10 cellular contexts compared by ENCODE assay signal in the genomic region with DNA sequence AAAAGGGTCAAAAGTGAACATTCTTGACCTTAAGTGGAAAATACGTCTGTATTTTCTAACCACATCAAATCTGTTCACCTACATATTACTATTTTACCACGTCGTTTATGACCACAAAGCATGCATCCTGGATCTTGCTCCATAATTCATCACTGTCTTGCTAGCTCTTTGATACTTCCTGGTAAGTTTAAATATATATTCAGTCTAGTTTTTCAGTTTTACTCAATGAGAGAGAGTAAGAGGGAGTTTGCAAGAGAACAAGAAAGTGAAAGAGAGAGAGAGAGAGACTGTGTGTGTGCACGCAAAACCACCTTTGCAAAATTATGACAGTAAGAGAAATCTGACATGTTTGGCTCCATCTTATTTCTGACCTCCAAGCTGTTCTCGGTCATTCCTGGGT.
DNase-seq lines count a peak whose midpoint lies in the region; ATAC-seq and TF ChIP-seq lines count a peak whose summit lies in the region.
"Had no signal": no experiment of that assay in that cellular context is flagged by ENCODE, and none has a peak within 500 bp of the region (broad histone marks: within the 10 kb centered on the region; RNA-seq: fewer than 3 reads in every experiment).

No MANE protein-coding gene starts in this region.

- ATAC-seq in GM19035 (IDR thresholded peaks at IDR 0.05; ENCODE audit: unreplicated experiment) (peak; percentile 90), GM23338 (no peak), HG03442 (IDR thresholded peaks at IDR 0.05; ENCODE audit: unreplicated experiment) (peak; percentile 91)
- peak; percentile 31 for ATAC-seq in stimulated activated effector memory CD8-positive, alpha-beta T cell treated with anti-CD3 and anti-CD28 coated beads, Interleukin-12 subunit alpha, Interleukin-12 subunit beta, amount 100 ng/mL, for 72 hours
- ATAC-seq: left lung had no signal

- no peak overlapping the region for H3K4me3 ChIP-seq in GM23338
- H3K4me3 ChIP-seq: left lung had no signal

- H2AFZ ChIP-seq in GM23338 = 0 out of 2 replicates have a peak overlapping the region, but pooled peaks have one; percentile 30

- H4K20me1 ChIP-seq in GM23338 (replicated peaks; ENCODE audit: insufficient read depth) = no peaks in the 10 kb centered on the region

- H3K4me1 Mint-ChIP-seq in GM23338 = no peaks in the 10 kb centered on the region
- no peaks in the 10 kb centered on the region for H3K4me1 Mint-ChIP-seq in stimulated activated effector memory CD8-positive, alpha-beta T cell treated with anti-CD3 and anti-CD28 coated beads, Interleukin-12 subunit alpha, Interleukin-12 subunit beta, amount 100 ng/mL, for 72 hours
- no peaks in the 10 kb centered on the region for H3K4me1 Mint-ChIP-seq in glutamatergic neuron (ENCODE audit: low read depth, unreplicated experiment)

- H3K27me3 ChIP-seq in GM23338 (ENCODE audit: insufficient read depth) = no peaks in the 10 kb centered on the region
- H3K27me3 ChIP-seq: left lung had no signal

- H3K36me3 Mint-ChIP-seq in GM23338 (ENCODE audit: low read depth) = no peaks in the 10 kb centered on the region
- no peaks in the 10 kb centered on the region for H3K36me3 Mint-ChIP-seq in stimulated activated effector memory CD8-positive, alpha-beta T cell treated with anti-CD3 and anti-CD28 coated beads, Interleukin-12 subunit alpha, Interleukin-12 subunit beta, amount 100 ng/mL, for 72 hours
- H3K36me3 Mint-ChIP-seq in glutamatergic neuron (ENCODE audit: unreplicated experiment) = no peaks in the 10 kb centered on the region

- H3K36me3 ChIP-seq in GM23338 (ENCODE audit: insufficient read depth) = no peaks in the 10 kb centered on the region
- H3K36me3 ChIP-seq: left lung had no signal

- H3K9me2 ChIP-seq in GM23338 (ENCODE audit: insufficient read depth) = no peaks in the 10 kb centered on the region

- no peaks in the 10 kb centered on the region for H3K79me2 ChIP-seq in GM23338 (replicated peaks; ENCODE audit: insufficient read depth)

- no peak overlapping the region for H3K27ac ChIP-seq in GM23338 (ENCODE audit: low read depth)
- H3K27ac ChIP-seq: left lung had no signal

- H3F3A ChIP-seq in GM23338 (replicated peaks; ENCODE audit: low read depth) = no peaks in the 10 kb centered on the region

- H3K27ac Mint-ChIP-seq in GM23338 (no peak overlapping the region), glutamatergic neuron (ENCODE audit: unreplicated experiment) (no peak overlapping the region)
- H3K27ac Mint-ChIP-seq in stimulated activated effector memory CD8-positive, alpha-beta T cell treated with anti-CD3 and anti-CD28 coated beads, Interleukin-12 subunit alpha, Interleukin-12 subunit beta, amount 100 ng/mL, for 72 hours = no peak overlapping the region

- H3K4me1 ChIP-seq in GM23338 (ENCODE audit: insufficient read depth) = no peaks in the 10 kb centered on the region
- H3K4me1 ChIP-seq: left lung had no signal

- H3K4me2 ChIP-seq in GM23338 = no peak overlapping the region

- DNase-seq in GM23338 (ENCODE audit: low spot score) (no peak), NCI-H2227 (lab: John Stamatoyannopoulos, UW; ENCODE audit: unreplicated experiment) (no peak), glutamatergic neuron (no peak), HT-29 (ENCODE audit: low spot score) (no peak), DMS53 treated with DMSO at 0.1 percent for 48 hours (lab: John Stamatoyannopoulos, UW; ENCODE audit: unreplicated experiment) (no peak)
- no peak for DNase-seq in stimulated activated effector memory CD8-positive, alpha-beta T cell treated with anti-CD3 and anti-CD28 coated beads, Interleukin-12 subunit alpha, Interleukin-12 subunit beta, amount 100 ng/mL, for 72 hours (ENCODE audit: low spot score in 2 of 2)
- DNase-seq: Kasumi-1, left lung had no signal

- no peak overlapping the region for H3K4me3 Mint-ChIP-seq in GM23338
- H3K4me3 Mint-ChIP-seq in stimulated activated effector memory CD8-positive, alpha-beta T cell treated with anti-CD3 and anti-CD28 coated beads, Interleukin-12 subunit alpha, Interleukin-12 subunit beta, amount 100 ng/mL, for 72 hours = no peak overlapping the region
- no peak overlapping the region for H3K4me3 Mint-ChIP-seq in glutamatergic neuron (ENCODE audit: unreplicated experiment)

- H3K27me3 Mint-ChIP-seq in GM23338 (ENCODE audit: insufficient read depth, low read depth, poor library complexity) (peaks cover 2% of the 10 kb centered on the region), glutamatergic neuron (ENCODE audit: unreplicated experiment) (no peaks in the 10 kb centered on the region)

- TF ChIP-seq CTCF in GM23338 (conservative IDR thresholded peaks at IDR 0.05; ENCODE audit: low read depth in 2 of 2) = no peak
- no peak for TF ChIP-seq CTCF in glutamatergic neuron (IDR thresholded peaks at IDR 0.05; ENCODE audit: partially characterized antibody, unreplicated experiment)

- H3K9me3 Mint-ChIP-seq in GM23338 (no peaks in the 10 kb centered on the region), glutamatergic neuron (ENCODE audit: unreplicated experiment) (no peaks in the 10 kb centered on the region)
- peaks cover 9% of the 10 kb centered on the region for H3K9me3 Mint-ChIP-seq in stimulated activated effector memory CD8-positive, alpha-beta T cell treated with anti-CD3 and anti-CD28 coated beads, Interleukin-12 subunit alpha, Interleukin-12 subunit beta, amount 100 ng/mL, for 72 hours

TF ChIP-seq in GM23338, 12 proteins besides CTCF, POLR2A, EP300 and RAD21 (continues in another document):
- TF ChIP-seq JUNB (IDR thresholded peaks at IDR 0.05; ENCODE audit: unreplicated experiment) (no peak), STAT1 (IDR thresholded peaks at IDR 0.05; ENCODE audit: unreplicated experiment) (no peak), CREB1 (CRISPR knock-in tag; IDR thresholded peaks at IDR 0.05; ENCODE audit: low read depth) (no peak), ZNF331 (CRISPR knock-in tag; IDR thresholded peaks at IDR 0.05; ENCODE audit: low read depth) (no peak), NANOG (IDR thresholded peaks at IDR 0.05; ENCODE audit: borderline replicate concordance) (no peak), ZNF114 (CRISPR knock-in tag; IDR thresholded peaks at IDR 0.05) (no peak), EZH2phosphoT487 (IDR thresholded peaks at IDR 0.05; ENCODE audit: unreplicated experiment) (no peak)
- TF ChIP-seq, protein P1, sequence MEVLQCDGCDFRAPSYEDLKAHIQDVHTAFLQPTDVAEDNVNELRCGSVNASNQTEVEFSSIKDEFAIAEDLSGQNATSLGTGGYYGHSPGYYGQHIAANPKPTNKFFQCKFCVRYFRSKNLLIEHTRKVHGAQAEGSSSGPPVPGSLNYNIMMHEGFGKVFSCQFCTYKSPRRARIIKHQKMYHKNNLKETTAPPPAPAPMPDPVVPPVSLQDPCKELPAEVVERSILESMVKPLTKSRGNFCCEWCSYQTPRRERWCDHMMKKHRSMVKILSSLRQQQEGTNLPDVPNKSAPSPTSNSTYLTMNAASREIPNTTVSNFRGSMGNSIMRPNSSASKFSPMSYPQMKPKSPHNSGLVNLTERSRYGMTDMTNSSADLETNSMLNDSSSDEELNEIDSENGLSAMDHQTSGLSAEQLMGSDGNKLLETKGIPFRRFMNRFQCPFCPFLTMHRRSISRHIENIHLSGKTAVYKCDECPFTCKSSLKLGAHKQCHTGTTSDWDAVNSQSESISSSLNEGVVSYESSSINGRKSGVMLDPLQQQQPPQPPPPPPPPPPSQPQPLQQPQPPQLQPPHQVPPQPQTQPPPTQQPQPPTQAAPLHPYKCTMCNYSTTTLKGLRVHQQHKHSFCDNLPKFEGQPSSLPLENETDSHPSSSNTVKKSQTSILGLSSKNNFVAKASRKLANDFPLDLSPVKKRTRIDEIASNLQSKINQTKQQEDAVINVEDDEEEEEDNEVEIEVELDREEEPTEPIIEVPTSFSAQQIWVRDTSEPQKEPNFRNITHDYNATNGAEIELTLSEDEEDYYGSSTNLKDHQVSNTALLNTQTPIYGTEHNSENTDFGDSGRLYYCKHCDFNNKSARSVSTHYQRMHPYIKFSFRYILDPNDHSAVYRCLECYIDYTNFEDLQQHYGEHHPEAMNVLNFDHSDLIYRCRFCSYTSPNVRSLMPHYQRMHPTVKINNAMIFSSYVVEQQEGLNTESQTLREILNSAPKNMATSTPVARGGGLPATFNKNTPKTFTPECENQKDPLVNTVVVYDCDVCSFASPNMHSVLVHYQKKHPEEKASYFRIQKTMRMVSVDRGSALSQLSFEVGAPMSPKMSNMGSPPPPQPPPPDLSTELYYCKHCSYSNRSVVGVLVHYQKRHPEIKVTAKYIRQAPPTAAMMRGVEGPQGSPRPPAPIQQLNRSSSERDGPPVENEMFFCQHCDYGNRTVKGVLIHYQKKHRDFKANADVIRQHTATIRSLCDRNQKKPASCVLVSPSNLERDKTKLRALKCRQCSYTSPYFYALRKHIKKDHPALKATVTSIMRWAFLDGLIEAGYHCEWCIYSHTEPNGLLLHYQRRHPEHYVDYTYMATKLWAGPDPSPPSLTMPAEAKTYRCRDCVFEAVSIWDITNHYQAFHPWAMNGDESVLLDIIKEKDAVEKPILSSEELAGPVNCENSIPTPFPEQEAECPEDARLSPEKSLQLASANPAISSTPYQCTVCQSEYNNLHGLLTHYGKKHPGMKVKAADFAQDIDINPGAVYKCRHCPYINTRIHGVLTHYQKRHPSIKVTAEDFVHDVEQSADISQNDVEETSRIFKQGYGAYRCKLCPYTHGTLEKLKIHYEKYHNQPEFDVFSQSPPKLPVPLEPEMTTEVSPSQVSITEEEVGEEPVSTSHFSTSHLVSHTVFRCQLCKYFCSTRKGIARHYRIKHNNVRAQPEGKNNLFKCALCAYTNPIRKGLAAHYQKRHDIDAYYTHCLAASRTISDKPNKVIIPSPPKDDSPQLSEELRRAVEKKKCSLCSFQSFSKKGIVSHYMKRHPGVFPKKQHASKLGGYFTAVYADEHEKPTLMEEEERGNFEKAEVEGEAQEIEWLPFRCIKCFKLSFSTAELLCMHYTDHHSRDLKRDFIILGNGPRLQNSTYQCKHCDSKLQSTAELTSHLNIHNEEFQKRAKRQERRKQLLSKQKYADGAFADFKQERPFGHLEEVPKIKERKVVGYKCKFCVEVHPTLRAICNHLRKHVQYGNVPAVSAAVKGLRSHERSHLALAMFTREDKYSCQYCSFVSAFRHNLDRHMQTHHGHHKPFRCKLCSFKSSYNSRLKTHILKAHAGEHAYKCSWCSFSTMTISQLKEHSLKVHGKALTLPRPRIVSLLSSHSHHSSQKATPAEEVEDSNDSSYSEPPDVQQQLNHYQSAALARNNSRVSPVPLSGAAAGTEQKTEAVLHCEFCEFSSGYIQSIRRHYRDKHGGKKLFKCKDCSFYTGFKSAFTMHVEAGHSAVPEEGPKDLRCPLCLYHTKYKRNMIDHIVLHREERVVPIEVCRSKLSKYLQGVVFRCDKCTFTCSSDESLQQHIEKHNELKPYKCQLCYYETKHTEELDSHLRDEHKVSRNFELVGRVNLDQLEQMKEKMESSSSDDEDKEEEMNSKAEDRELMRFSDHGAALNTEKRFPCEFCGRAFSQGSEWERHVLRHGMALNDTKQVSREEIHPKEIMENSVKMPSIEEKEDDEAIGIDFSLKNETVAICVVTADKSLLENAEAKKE (CRISPR knock-in tag; IDR thresholded peaks at IDR 0.05) = no peak
